In the genomic region with DNA sequence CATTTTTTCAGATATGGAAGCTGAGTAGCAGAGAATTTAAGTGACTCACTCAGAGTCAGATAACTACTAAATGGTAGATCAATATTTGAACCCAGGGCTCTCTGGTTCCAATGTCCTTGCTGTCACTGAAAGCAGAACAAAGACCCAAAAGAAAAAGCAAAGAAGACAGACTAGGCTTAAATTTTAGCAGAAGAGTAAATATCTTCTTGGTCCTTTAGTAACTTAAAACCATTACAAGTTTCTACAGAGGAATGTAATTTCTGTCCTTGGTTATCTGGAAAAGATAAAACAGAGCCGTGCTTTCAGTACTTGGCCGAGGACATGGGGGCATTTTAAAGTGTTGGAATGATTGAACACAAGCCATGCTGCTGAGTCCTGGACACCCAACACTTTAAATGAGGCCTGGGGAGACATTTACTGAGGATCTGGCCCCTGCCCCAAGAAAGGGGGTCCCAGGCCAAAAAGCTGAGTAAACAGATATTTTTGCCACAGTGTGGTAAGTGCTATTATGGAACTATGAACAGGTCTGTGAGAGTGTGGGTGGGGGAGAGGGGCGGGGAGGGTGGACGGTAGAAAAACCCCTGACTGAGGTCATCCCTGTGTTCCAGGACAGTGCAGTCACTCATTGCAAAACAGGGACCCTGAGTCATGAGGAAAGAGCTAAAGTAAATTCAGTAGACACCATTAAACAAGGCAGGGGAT, we compare ENCODE assay signal across 11 cellular contexts. TPM values are rescaled to one million over a fixed set of nuclear protein-coding genes. Genes with fewer than 3 reads are reported as not detected.
DNase-seq lines count a peak whose midpoint lies in the region; ATAC-seq and TF ChIP-seq lines count a peak whose summit lies in the region.
"Had no signal": no experiment of that assay in that cellular context is flagged by ENCODE, and none has a peak within 500 bp of the region (broad histone marks: within the 10 kb centered on the region; RNA-seq: fewer than 3 reads in every experiment).

No MANE protein-coding gene starts in this region.

- POLR2A ChIA-PET in CD4-positive, alpha-beta memory T cell (lab: Charles Lee; ENCODE audit: partially characterized antibody) = no interaction called here

- CTCF ChIA-PET in mammary epithelial cell (lab: Charles Lee; ENCODE audit: low non-redundant PET) = no interaction called here
- CTCF ChIA-PET in CD4-positive, alpha-beta memory T cell (lab: Charles Lee; ENCODE audit: partially characterized antibody) = interaction anchor here (1.4 kb wide), 1 partner anchor 10 kb away, joined by 5 read pairs; no protein-coding TSS in a partner anchor

- TF ChIP-seq CTCF in mammary epithelial cell (conservative IDR thresholded peaks at IDR 0.05 in 1 of 2, IDR thresholded peaks at IDR 0.05 in 1 of 2; ENCODE audit: extremely low read depth in 1 of 2, insufficient read depth in 1 of 2, low read depth in 1 of 2, low read length in 2 of 2) (no peak), hepatocyte (IDR thresholded peaks at IDR 0.05; ENCODE audit: poor library complexity) (no peak)

- H3K27me3 ChIP-seq in mammary epithelial cell (ENCODE audit: insufficient read depth, low read length) (no peaks in the 10 kb centered on the region), hepatocyte (no peaks in the 10 kb centered on the region)
- no peaks in the 10 kb centered on the region for H3K27me3 ChIP-seq in CD4-positive, alpha-beta memory T cell (ENCODE audit: insufficient read depth, low read length)

- 70% methylated on average over 4 of the region's 4 CpGs for WGBS in mammary epithelial cell (ENCODE audit: low coverage, missing lambda C conversion rate)
- 15% methylated on average over 4 of the region's 4 CpGs for WGBS in hepatocyte (ENCODE audit: low lambda C conversion rate, missing lambda C conversion rate)

- H3K79me2 ChIP-seq in mammary epithelial cell (ENCODE audit: insufficient read depth, low read length) (no peaks in the 10 kb centered on the region), hepatocyte (no peaks in the 10 kb centered on the region)

- intact Hi-C loops in mammary epithelial cell (cut with micrococcal nuclease) (no loop called here), sciatic nerve (cut with DNase I) (no loop called here)
- intact Hi-C loops in CD4-positive, alpha-beta memory T cell (cut with micrococcal nuclease) = no loop called here

- no TSS peak for BruUV-seq in mammary epithelial cell (replicated peaks; lab: Mats Ljungman, UMichigan)

- dilution Hi-C loops in mammary epithelial cell (cut with HindIII; ENCODE audit: low sequenced_read_pairs) = loop anchor here (5.0 kb wide), 1 partner anchor 46 kb away; no protein-coding TSS in a partner anchor

- H3K27ac Mint-ChIP-seq in stimulated activated effector memory CD8-positive, alpha-beta T cell treated with anti-CD3 and anti-CD28 coated beads, Interleukin-12 subunit alpha, Interleukin-12 subunit beta, amount 100 ng/mL, for 72 hours = no peak overlapping the region
- H3K27ac Mint-ChIP-seq in CD4-positive, alpha-beta memory T cell = no peak overlapping the region
- H3K27ac Mint-ChIP-seq: stimulated activated naive CD8-positive, alpha-beta T cell treated with anti-CD3 and anti-CD28 coated beads, Interleukin-15, Interleukin-2, amounts not matched to agents 100 ng/mL and 50 ng/mL, for 24 hours had no signal

- DNase-seq in mammary epithelial cell (peak; percentile 49), hepatocyte (ENCODE audit: low spot score) (peak; percentile 73), sciatic nerve (ENCODE audit: low spot score) (no peak)
- no peak for DNase-seq in stimulated activated effector memory CD8-positive, alpha-beta T cell treated with anti-CD3 and anti-CD28 coated beads, Interleukin-12 subunit alpha, Interleukin-12 subunit beta, amount 100 ng/mL, for 72 hours (ENCODE audit: low spot score in 2 of 2)
- no peak for DNase-seq in CD4-positive, alpha-beta memory T cell
- DNase-seq: DMS 273 treated with DMSO at 0.1 percent for 48 hours; NCI-H2107; stimulated activated CD4-positive, alpha-beta T cell treated with anti-CD3 and anti-CD28 coated beads, Interleukin-2, amount 100 ng/mL, for 24 hours had no signal

- no peak overlapping the region for H3K27ac ChIP-seq in mammary epithelial cell (ENCODE audit: insufficient read depth, low read depth, low read length)
- peak overlapping the region; percentile 93 for H3K27ac ChIP-seq in hepatocyte
- no peak overlapping the region for H3K27ac ChIP-seq in CD4-positive, alpha-beta memory T cell (ENCODE audit: low read depth, low read length)

- no peaks in the 10 kb centered on the region for H3K36me3 ChIP-seq in mammary epithelial cell (ENCODE audit: insufficient read depth, low read length)
- no peaks in the 10 kb centered on the region for H3K36me3 ChIP-seq in hepatocyte (replicated peaks; ENCODE audit: insufficient read depth, low read depth)
- H3K36me3 ChIP-seq in CD4-positive, alpha-beta memory T cell (ENCODE audit: insufficient read depth, low read length) = no peaks in the 10 kb centered on the region

- H3K9me2 ChIP-seq in hepatocyte (replicated peaks; ENCODE audit: insufficient read depth) = no peaks in the 10 kb centered on the region

- H3K4me1 ChIP-seq in mammary epithelial cell (ENCODE audit: insufficient read depth, low read length) (no peaks in the 10 kb centered on the region), hepatocyte (ENCODE audit: insufficient read depth) (peaks cover 31% of the 10 kb centered on the region)
- H3K4me1 ChIP-seq in CD4-positive, alpha-beta memory T cell (ENCODE audit: insufficient read depth, low read length) = no peaks in the 10 kb centered on the region

- no peak overlapping the region for H3K4me3 Mint-ChIP-seq in stimulated activated effector memory CD8-positive, alpha-beta T cell treated with anti-CD3 and anti-CD28 coated beads, Interleukin-12 subunit alpha, Interleukin-12 subunit beta, amount 100 ng/mL, for 72 hours
- H3K4me3 Mint-ChIP-seq in CD4-positive, alpha-beta memory T cell = no peak overlapping the region
- H3K4me3 Mint-ChIP-seq: stimulated activated naive CD8-positive, alpha-beta T cell treated with anti-CD3 and anti-CD28 coated beads, Interleukin-15, Interleukin-2, amounts not matched to agents 100 ng/mL and 50 ng/mL, for 24 hours had no signal

- no peaks in the 10 kb centered on the region for H3K4me1 Mint-ChIP-seq in stimulated activated effector memory CD8-positive, alpha-beta T cell treated with anti-CD3 and anti-CD28 coated beads, Interleukin-12 subunit alpha, Interleukin-12 subunit beta, amount 100 ng/mL, for 72 hours
- no peaks in the 10 kb centered on the region for H3K4me1 Mint-ChIP-seq in CD4-positive, alpha-beta memory T cell

- H2AFZ ChIP-seq in mammary epithelial cell (ENCODE audit: low read depth, low read length) (no peak overlapping the region), hepatocyte (peak overlapping the region; percentile 8)

- ATAC-seq in HG02885 (IDR thresholded peaks at IDR 0.05; ENCODE audit: poor library complexity, unreplicated experiment) (peak; percentile 50), HG03520 (IDR thresholded peaks at IDR 0.05; ENCODE audit: unreplicated experiment) (no peak), sciatic nerve (no peak)
- peak; percentile 13 for ATAC-seq in stimulated activated effector memory CD8-positive, alpha-beta T cell treated with anti-CD3 and anti-CD28 coated beads, Interleukin-12 subunit alpha, Interleukin-12 subunit beta, amount 100 ng/mL, for 72 hours

- in situ Hi-C loops in mammary epithelial cell (cut with MboI; ENCODE audit: low sequenced_read_pairs in 2 of 2) = no loop called here

- H3K4me2 ChIP-seq in mammary epithelial cell (ENCODE audit: insufficient read depth, low read depth, low read length) (no peak overlapping the region), hepatocyte (peak overlapping the region; percentile 63)

- H3K9ac ChIP-seq in mammary epithelial cell (ENCODE audit: insufficient read depth, low read length) = no peak overlapping the region

- no peaks in the 10 kb centered on the region for H3K9me3 ChIP-seq in mammary epithelial cell (replicated peaks; ENCODE audit: insufficient read depth, low read length)
- no peaks in the 10 kb centered on the region for H3K9me3 ChIP-seq in hepatocyte (ENCODE audit: low read depth)
- H3K9me3 ChIP-seq in CD4-positive, alpha-beta memory T cell (ENCODE audit: control insufficient read depth in 1 of 2, low read length in 2 of 2) = no peaks in the 10 kb centered on the region

- H3K9me3 Mint-ChIP-seq in stimulated activated effector memory CD8-positive, alpha-beta T cell treated with anti-CD3 and anti-CD28 coated beads, Interleukin-12 subunit alpha, Interleukin-12 subunit beta, amount 100 ng/mL, for 72 hours = no peaks in the 10 kb centered on the region
- no peaks in the 10 kb centered on the region for H3K9me3 Mint-ChIP-seq in CD4-positive, alpha-beta memory T cell
- H3K9me3 Mint-ChIP-seq: stimulated activated naive CD8-positive, alpha-beta T cell treated with anti-CD3 and anti-CD28 coated beads, Interleukin-15, Interleukin-2, amounts not matched to agents 100 ng/mL and 50 ng/mL, for 24 hours had no signal

- H4K20me1 ChIP-seq in mammary epithelial cell (ENCODE audit: insufficient read depth, low read length) (no peaks in the 10 kb centered on the region), hepatocyte (ENCODE audit: insufficient read depth, poor library complexity, severe bottlenecking) (no peaks in the 10 kb centered on the region)

- peaks cover 11 to 19% of the 10 kb centered on the region in 2 donors for H3K27me3 Mint-ChIP-seq in CD4-positive, alpha-beta memory T cell

- H3K4me3 ChIP-seq in mammary epithelial cell (replicated peaks in 1 of 3; ENCODE audit: insufficient read depth in 1 of 3, low read depth in 2 of 3, low read length in 3 of 3) (no peak overlapping the region), hepatocyte (no peak overlapping the region)
- no peak overlapping the region for H3K4me3 ChIP-seq in CD4-positive, alpha-beta memory T cell (ENCODE audit: low read length in 2 of 2)

- no peaks in the 10 kb centered on the region for H3K36me3 Mint-ChIP-seq in stimulated activated effector memory CD8-positive, alpha-beta T cell treated with anti-CD3 and anti-CD28 coated beads, Interleukin-12 subunit alpha, Interleukin-12 subunit beta, amount 100 ng/mL, for 72 hours
- H3K36me3 Mint-ChIP-seq in CD4-positive, alpha-beta memory T cell = no peaks in the 10 kb centered on the region

RNA-seq across cellular contexts. Expression of gene KPNA3, which starts 18.5 kb away (rescaled TPM):
- total RNA-seq in mammary epithelial cell (10 to 100 TPM; 35.5 to 37.7 TPM), hepatocyte (56.8 and 61.8 TPM in 2 replicates), sciatic nerve (31.7 TPM)
- polyA plus RNA-seq in mammary epithelial cell (29.5 TPM), hepatocyte (25.9 and 41.1 TPM in 2 replicates)
- 45.0 TPM for polyA minus RNA-seq in mammary epithelial cell
- total RNA-seq in CD4-positive, alpha-beta memory T cell = 10 to 100 TPM; 21.1 to 22.4 TPM
- 10 to 100 TPM; 22.1 to 25.2 TPM for polyA plus RNA-seq in CD4-positive, alpha-beta memory T cell

Comparison
In these comparisons a context has a peak if more than half of its experiments do, and no peak if none do; other contexts are left out.
1. ATAC-seq: peak in HG02885 (single experiment) and stimulated activated effector memory CD8-positive, alpha-beta T cell treated with anti-CD3 and anti-CD28 coated beads, Interleukin-12 subunit alpha, Interleukin-12 subunit beta, amount 100 ng/mL, for 72 hours (single experiment); none in HG03520 (single experiment) and sciatic nerve (single experiment).
2. DNase-seq: peak in mammary epithelial cell (single experiment) and hepatocyte (single experiment); none in stimulated activated effector memory CD8-positive, alpha-beta T cell treated with anti-CD3 and anti-CD28 coated beads, Interleukin-12 subunit alpha, Interleukin-12 subunit beta, amount 100 ng/mL, for 72 hours (0 of 2), CD4-positive, alpha-beta memory T cell (0 of 5) and sciatic nerve (single experiment).